ENCODE assay signal across 20 cellular contexts in genomic region chr3:177377166-177377565, GRCh38.
DNase-seq lines count a peak whose midpoint lies in the region; ATAC-seq and TF ChIP-seq lines count a peak whose summit lies in the region.
"Had no signal": no experiment of that assay in that cellular context is flagged by ENCODE, and none has a peak within 500 bp of the region (broad histone marks: within the 10 kb centered on the region; RNA-seq: fewer than 3 reads in every experiment).

No MANE protein-coding gene starts in this region.

- peak overlapping the region; percentile 74 for H3K27ac Mint-ChIP-seq in stimulated activated memory B cell treated with anti-CD40 and anti-IgM and Interleukin-4, amounts not matched to agents 10 μg/mL and 1 μg/mL and 100 μg/mL, for 72 hours
- H3K27ac Mint-ChIP-seq: activated T-helper 1 cell treated with anti-CD3 and anti-CD28 coated beads, Interleukin-12 subunit alpha, Interleukin-12 subunit beta, Interleukin-2, Interleukin-4 antibody, amounts not matched to agents 30 ng/mL and 10 ng/mL and 1 ng/mL, durations not matched to agents 14 hours and 24 hours and 36 hours had no signal

- H3K36me3 Mint-ChIP-seq in stimulated activated memory B cell treated with anti-CD40 and anti-IgM and Interleukin-4, amounts not matched to agents 10 μg/mL and 1 μg/mL and 100 μg/mL, for 72 hours = peaks cover 4% of the 10 kb centered on the region

- peaks cover 3% of the 10 kb centered on the region; the same call in 1 of the 2 replicates for H3K9me3 ChIP-seq in Panc1 (ENCODE audit: control insufficient read depth, insufficient read depth, low read depth, low read length)
- peaks cover 4% of the 10 kb centered on the region for H3K9me3 ChIP-seq in A673 (ENCODE audit: low read depth, low read length, poor library complexity, severe bottlenecking)
- H3K9me3 ChIP-seq: SJSA1 had no signal

- BruUV-seq in Panc1 (replicated peaks; lab: Mats Ljungman, UMichigan) (no TSS peak), A673 (replicated peaks; lab: Mats Ljungman, UMichigan) (no TSS peak)

- H3K4me1 ChIP-seq in Panc1 (ENCODE audit: control insufficient read depth, insufficient read depth, low read length) (peaks cover 2% of the 10 kb centered on the region; the same call in 1 of the 2 replicates), foreskin keratinocyte (peaks cover 4% of the 10 kb centered on the region), A673 (ENCODE audit: insufficient read depth, low read length, poor library complexity, severe bottlenecking) (peaks cover 20% of the 10 kb centered on the region)
- H3K4me1 ChIP-seq: SJSA1 had no signal

- no peak overlapping the region for H3K4me3 ChIP-seq in Panc1 (ENCODE audit: low read depth in 2 of 2, low read length in 2 of 2)
- H3K4me3 ChIP-seq in A673 (ENCODE audit: low read depth, low read length, poor library complexity, severe bottlenecking) = no peak overlapping the region
- H3K4me3 ChIP-seq: dorsolateral prefrontal cortex, K562, SJSA1, smooth muscle cell had no signal

- H3K9me3 Mint-ChIP-seq in stimulated activated memory B cell treated with anti-CD40 and anti-IgM and Interleukin-4, amounts not matched to agents 10 μg/mL and 1 μg/mL and 100 μg/mL, for 72 hours = no peaks in the 10 kb centered on the region

- DNase-seq in NCI-H1105 (lab: John Stamatoyannopoulos, UW) (peak; percentile 98), Panc1 (ENCODE audit: low read depth, low spot score) (no peak), foreskin keratinocyte (peak; percentile 69 to 86), A673 (ENCODE audit: low spot score) (no peak)
- no peak for DNase-seq in stimulated activated CD4-positive, alpha-beta T cell treated with anti-CD3 and anti-CD28 coated beads, Interleukin-12 subunit alpha, Interleukin-12 subunit beta, amount 100 ng/mL, for 4 hours
- DNase-seq: activated CD4-positive, CD25-positive, alpha-beta regulatory T cell; activated CD8-positive, alpha-beta memory T cell treated with anti-CD3 and anti-CD28 coated beads for 24 hours; brain microvascular endothelial cell; dorsolateral prefrontal cortex; immature natural killer cell; mesenchymal stem cell; stimulated activated CD8-positive, alpha-beta memory T cell treated with anti-CD3 and anti-CD28 coated beads, Interleukin-4, amount 100 ng/mL, for 48 hours had no signal

- H3K27me3 Mint-ChIP-seq in stimulated activated memory B cell treated with anti-CD40 and anti-IgM and Interleukin-4, amounts not matched to agents 10 μg/mL and 1 μg/mL and 100 μg/mL, for 72 hours = no peaks in the 10 kb centered on the region
- H3K27me3 Mint-ChIP-seq: B cell had no signal

- no peak for ATAC-seq in Panc1
- peak; percentile 94 for ATAC-seq in foreskin keratinocyte
- ATAC-seq in stimulated activated memory B cell treated with anti-CD40 and anti-IgM and Interleukin-4, amounts not matched to agents 10 μg/mL and 1 μg/mL and 100 μg/mL, for 72 hours = no peak
- no peak for ATAC-seq in GM18520 (IDR thresholded peaks at IDR 0.05; ENCODE audit: unreplicated experiment)
- ATAC-seq: HCT116 had no signal

- CTCF ChIA-PET in Panc1 (lab: Charles Lee) = no interaction called here
- CTCF ChIA-PET in A673 (lab: Charles Lee) = no interaction called here

- H3K27me3 ChIP-seq in Panc1 (ENCODE audit: control insufficient read depth, insufficient read depth, low read length) = no peaks in the 10 kb centered on the region
- no peaks in the 10 kb centered on the region for H3K27me3 ChIP-seq in foreskin keratinocyte
- no peaks in the 10 kb centered on the region for H3K27me3 ChIP-seq in A673 (replicated peaks; ENCODE audit: insufficient read depth, low read depth, low read length, poor library complexity)
- H3K27me3 ChIP-seq: brain microvascular endothelial cell, dorsolateral prefrontal cortex, SJSA1 had no signal

- H3K4me3 Mint-ChIP-seq in stimulated activated memory B cell treated with anti-CD40 and anti-IgM and Interleukin-4, amounts not matched to agents 10 μg/mL and 1 μg/mL and 100 μg/mL, for 72 hours = no peak overlapping the region
- H3K4me3 Mint-ChIP-seq: activated T-helper 1 cell treated with anti-CD3 and anti-CD28 coated beads, Interleukin-12 subunit alpha, Interleukin-12 subunit beta, Interleukin-2, Interleukin-4 antibody, amounts not matched to agents 30 ng/mL and 10 ng/mL and 1 ng/mL, durations not matched to agents 14 hours and 24 hours and 36 hours; immature natural killer cell had no signal

- peaks cover 47% of the 10 kb centered on the region for H3K4me1 Mint-ChIP-seq in stimulated activated memory B cell treated with anti-CD40 and anti-IgM and Interleukin-4, amounts not matched to agents 10 μg/mL and 1 μg/mL and 100 μg/mL, for 72 hours

- POLR2A ChIA-PET in Panc1 (lab: Charles Lee) (no interaction called here), A673 (lab: Charles Lee; ENCODE audit: low non-redundant PET) (no interaction called here)

- intact Hi-C loops in Panc1 (cut with micrococcal nuclease; ENCODE audit: unreplicated experiment) (no loop called here), A673 (cut with micrococcal nuclease; ENCODE audit: unreplicated experiment) (no loop called here)

- TF ChIP-seq CTCF in Panc1 (IDR thresholded peaks at IDR 0.05) (no peak), foreskin keratinocyte (conservative IDR thresholded peaks at IDR 0.05) (no peak), A673 (conservative IDR thresholded peaks at IDR 0.05; ENCODE audit: low read depth, low read length) (no peak)

- in situ Hi-C loops in Panc1 (cut with HindIII; ENCODE audit: low pct_unique_long_range_greater_than_20kb, low sequenced_read_pairs) = no loop called here

- peak overlapping the region; percentile 25; the same call in 1 of the 2 replicates for H3K27ac ChIP-seq in Panc1 (ENCODE audit: low read length)
- H3K27ac ChIP-seq in foreskin keratinocyte = no peak overlapping the region
- no peak overlapping the region for H3K27ac ChIP-seq in A673 (ENCODE audit: low read depth, low read length, poor library complexity, severe bottlenecking)
- H3K27ac ChIP-seq: brain microvascular endothelial cell, dorsolateral prefrontal cortex, SJSA1 had no signal

- H3K36me3 ChIP-seq in Panc1 (ENCODE audit: control insufficient read depth, insufficient read depth, low read length) (no peaks in the 10 kb centered on the region), A673 (ENCODE audit: insufficient read depth, low read length, poor library complexity, severe bottlenecking) (no peaks in the 10 kb centered on the region)
- H3K36me3 ChIP-seq: brain microvascular endothelial cell, SJSA1 had no signal

Comparison
In these comparisons a context has a peak if more than half of its experiments do, and no peak if none do; other contexts are left out.
1. DNase-seq: peak in NCI-H1105 (single experiment) and foreskin keratinocyte (2 of 2); none in Panc1 (single experiment), stimulated activated CD4-positive, alpha-beta T cell treated with anti-CD3 and anti-CD28 coated beads, Interleukin-12 subunit alpha, Interleukin-12 subunit beta, amount 100 ng/mL, for 4 hours (single experiment) and A673 (single experiment).